Comparison of ENCODE assay signal across 1 cellular context in genomic region chr9:93097496-93098205, GRCh38.
TF ChIP-seq lines count a peak whose summit lies in the region.

No MANE protein-coding gene starts in this region.

TF ChIP-seq in H1, 55 proteins besides CTCF, POLR2A, EP300 and RAD21:
- TF ChIP-seq BACH1 (IDR thresholded peaks at IDR 0.05; ENCODE audit: low read length) (no peak), KDM1A (IDR thresholded peaks at IDR 0.05; ENCODE audit: borderline replicate concordance, low read length) (no peak)
